ENCODE assay signal across 23 cellular contexts in the genomic region with DNA sequence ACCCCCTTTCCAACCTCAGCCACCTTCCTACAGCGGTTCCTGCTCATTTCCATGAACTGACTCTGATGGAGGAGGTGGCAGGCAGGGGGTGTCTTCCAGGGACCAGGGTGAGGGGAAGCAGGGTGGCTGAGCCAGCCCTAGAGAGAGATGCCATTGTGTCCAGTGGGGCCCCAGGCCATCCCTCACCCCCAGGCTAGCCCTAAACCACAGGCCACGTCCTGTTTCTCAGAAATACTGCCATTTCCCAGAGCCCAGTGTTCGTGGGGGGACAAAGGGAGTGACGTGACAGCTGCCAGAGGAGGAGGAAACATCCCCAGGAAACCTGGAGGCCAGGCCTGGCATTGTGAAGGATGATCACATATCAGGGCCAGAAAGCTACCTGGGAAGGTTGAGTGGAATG. TPM values are rescaled to one million over a fixed set of nuclear protein-coding genes. Genes with fewer than 3 reads are reported as not detected.
"Had no signal": no experiment of that assay in that cellular context is flagged by ENCODE, and none has a peak within 500 bp of the region (broad histone marks: within the 10 kb centered on the region; RNA-seq: fewer than 3 reads in every experiment).

No MANE protein-coding gene starts in this region.

- H3K4me3 Mint-ChIP-seq: nephron progenitor cell, type B pancreatic cell had no signal

- H3K9me3 ChIP-seq: neutrophil, psoas muscle, right lobe of liver, suprapubic skin, thyroid gland had no signal

- ATAC-seq: left colon, left ventricle myocardium superior, psoas muscle, right lobe of liver had no signal

- H3K36me3 Mint-ChIP-seq: type B pancreatic cell had no signal

- DNase-seq: cortex of kidney; dorsolateral prefrontal cortex; effector CD8-positive, alpha-beta T cell; foreskin melanocyte; head of caudate nucleus; kidney; left colon; left ventricle myocardium superior; mesenchymal stem cell; midbrain; nephron progenitor cell; retina; right lobe of liver; stimulated activated CD4-positive, alpha-beta T cell treated with anti-CD3 and anti-CD28 coated beads, Interleukin-2, amount 100 ng/mL, for 24 hours; stimulated activated CD4-positive, alpha-beta T cell treated with anti-CD3 and anti-CD28 coated beads, Interleukin-4, amount 100 ng/mL, for 4 hours; stimulated activated naive CD4-positive, alpha-beta T cell; thyroid gland had no signal

- H3K4me3 ChIP-seq: dorsolateral prefrontal cortex, hepatocyte, lung, psoas muscle, right lobe of liver, suprapubic skin, thyroid gland had no signal

- H3K27ac ChIP-seq: dorsolateral prefrontal cortex, hepatocyte, neutrophil, psoas muscle, right lobe of liver, suprapubic skin, thyroid gland had no signal

- H3K9me3 Mint-ChIP-seq: nephron progenitor cell, type B pancreatic cell had no signal

- H3K27ac Mint-ChIP-seq: nephron progenitor cell, type B pancreatic cell had no signal

- H3K27me3 ChIP-seq: dorsolateral prefrontal cortex, hepatocyte, right lobe of liver, suprapubic skin, thyroid gland had no signal

- H3K36me3 ChIP-seq: neutrophil, right lobe of liver, suprapubic skin, thyroid gland had no signal

RNA-seq across cellular contexts. Expression of a gene that starts 39.5 kb away (rescaled TPM):
- total RNA-seq: suprapubic skin, thyroid gland had no signal
